Comparison of ENCODE assay signal across 9 cellular contexts in genomic region chr1:162276493-162276892, GRCh38.
DNase-seq lines count a peak whose midpoint lies in the region; ATAC-seq and TF ChIP-seq lines count a peak whose summit lies in the region.
"Had no signal": no experiment of that assay in that cellular context is flagged by ENCODE, and none has a peak within 500 bp of the region (broad histone marks: within the 10 kb centered on the region; RNA-seq: fewer than 3 reads in every experiment).

No MANE protein-coding gene starts in this region.

- no peak overlapping the region for H2BK5ac ChIP-seq in mesenchymal stem cell (ENCODE audit: low read depth, low read length, poor library complexity, severe bottlenecking)

- H3K4ac ChIP-seq in mesenchymal stem cell (ENCODE audit: low read depth in 1 of 2, low read length in 2 of 2) = no peak overlapping the region

- no peak overlapping the region for H3K9ac ChIP-seq in mesenchymal stem cell (ENCODE audit: low read length)

- no peak overlapping the region for H2BK12ac ChIP-seq in mesenchymal stem cell (ENCODE audit: low read length in 2 of 2)

- no peak overlapping the region for H4K91ac ChIP-seq in mesenchymal stem cell (ENCODE audit: low read length)

- H3K14ac ChIP-seq in mesenchymal stem cell (ENCODE audit: low read length in 2 of 2) = no peak overlapping the region

- no peak overlapping the region for H2AK5ac ChIP-seq in mesenchymal stem cell (ENCODE audit: low read length, severe bottlenecking)

- peaks cover 2% of the 10 kb centered on the region for H3K4me1 ChIP-seq in mesenchymal stem cell (ENCODE audit: control insufficient read depth, insufficient read depth, low read depth, low read length)

- in situ Hi-C loops in brain microvascular endothelial cell (cut with HindIII; ENCODE audit: low pct_ligation_motif_present, low sequenced_read_pairs) = no loop called here

- H3K23ac ChIP-seq in mesenchymal stem cell (ENCODE audit: low read length in 2 of 2) = no peak overlapping the region

- no peak overlapping the region for H3K18ac ChIP-seq in mesenchymal stem cell (ENCODE audit: low read depth in 1 of 2, low read length in 2 of 2)

- H2AFZ ChIP-seq in mesenchymal stem cell (ENCODE audit: low read depth, low read length) = no peak overlapping the region

- no peak overlapping the region for H2BK15ac ChIP-seq in mesenchymal stem cell (ENCODE audit: low read depth, poor library complexity, severe bottlenecking)

- H3K27ac ChIP-seq in brain microvascular endothelial cell (no peak overlapping the region), mesenchymal stem cell (ENCODE audit: low read length, poor library complexity, severe bottlenecking) (no peak overlapping the region)

- H3K36me3 ChIP-seq in brain microvascular endothelial cell (replicated peaks) (no peaks in the 10 kb centered on the region), mesenchymal stem cell (ENCODE audit: control insufficient read depth in 1 of 2, insufficient read depth in 2 of 2, low read depth in 1 of 2, low read length in 2 of 2) (no peaks in the 10 kb centered on the region)

- H3K4me2 ChIP-seq in mesenchymal stem cell (ENCODE audit: low read length, poor library complexity, severe bottlenecking) = no peak overlapping the region

- H3K4me3 ChIP-seq in brain microvascular endothelial cell (ENCODE audit: low read depth, low read length) (no peak overlapping the region), mesenchymal stem cell (ENCODE audit: insufficient read depth in 1 of 2, low read depth in 1 of 2, low read length in 2 of 2) (no peak overlapping the region)

- H4K8ac ChIP-seq in mesenchymal stem cell (ENCODE audit: low read length) = no peak overlapping the region

- H3K79me1 ChIP-seq in mesenchymal stem cell (replicated peaks; ENCODE audit: low read length, poor library complexity, severe bottlenecking) = no peaks in the 10 kb centered on the region

- peak; percentile 39 for TF ChIP-seq CTCF in brain microvascular endothelial cell (IDR thresholded peaks at IDR 0.05; ENCODE audit: low read depth, low read length, missing control alignments)

- ATAC-seq in HG02840 (IDR thresholded peaks at IDR 0.05; ENCODE audit: low FRiP score, unreplicated experiment) (no peak), GM18868 (IDR thresholded peaks at IDR 0.05; ENCODE audit: unreplicated experiment) (no peak)

- H2BK120ac ChIP-seq in mesenchymal stem cell (ENCODE audit: low read depth, low read length) = no peak overlapping the region

- no CpG with 5 or more reads among the region's 1 CpG for WGBS in mesenchymal stem cell

- no peaks in the 10 kb centered on the region for H3K9me3 ChIP-seq in mesenchymal stem cell (ENCODE audit: control insufficient read depth, low read length)

- peak in 2 of 3 experiments; percentile 67 to 85 for DNase-seq in NCI-H1417 (lab: John Stamatoyannopoulos, UW)
- DNase-seq in NCI-H1417 treated with DMSO at 0.1 percent for 48 hours (lab: John Stamatoyannopoulos, UW) = no peak
- peak; percentile 8 for DNase-seq in NCI-H2171 (lab: John Stamatoyannopoulos, UW)
- DNase-seq in brain microvascular endothelial cell = no peak
- peak; percentile 43 for DNase-seq in mesenchymal stem cell
- no peak for DNase-seq in activated T-cell treated with anti-CD3 and anti-CD28 coated beads, Interleukin-2, amount 50 U/mL, for 48 hours
- DNase-seq: CD4-positive, CD25-positive, alpha-beta regulatory T cell had no signal

- H3K27me3 ChIP-seq in brain microvascular endothelial cell (replicated peaks) = no peaks in the 10 kb centered on the region
- peaks cover 0 to 35% of the 10 kb centered on the region in 2 experiments for H3K27me3 ChIP-seq in mesenchymal stem cell (ENCODE audit: control insufficient read depth in 1 of 2, insufficient read depth in 1 of 2, low read length in 2 of 2)

Comparison
In these comparisons a context has a peak if more than half of its experiments do, and no peak if none do; other contexts are left out.
1. DNase-seq: peak in NCI-H1417 (2 of 3), NCI-H2171 (single experiment) and mesenchymal stem cell (single experiment); none in NCI-H1417 treated with DMSO at 0.1 percent for 48 hours (single experiment), brain microvascular endothelial cell (single experiment) and activated T-cell treated with anti-CD3 and anti-CD28 coated beads, Interleukin-2, amount 50 U/mL, for 48 hours (0 of 2).